32 cellular contexts compared by ENCODE assay signal in the genomic region with DNA sequence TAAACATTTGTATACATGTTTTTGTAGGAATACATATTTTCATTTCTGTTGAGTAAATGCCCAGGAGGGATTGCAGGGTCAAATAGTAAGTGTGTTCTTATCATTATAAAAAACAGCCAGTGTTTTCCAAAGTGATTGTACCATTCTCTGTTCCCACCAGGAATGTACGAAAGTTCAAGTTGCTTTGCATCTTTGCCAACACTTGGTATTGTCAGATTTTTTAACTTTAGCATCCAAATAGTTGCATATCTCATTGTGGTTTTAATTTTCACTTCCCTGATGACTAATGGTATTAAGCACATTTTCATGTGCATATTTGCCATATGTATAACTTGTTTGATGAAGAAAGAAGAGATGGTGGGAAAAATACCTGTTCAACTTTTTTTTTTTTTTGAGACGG.
"Had no signal": no experiment of that assay in that cellular context is flagged by ENCODE, and none has a peak within 500 bp of the region (broad histone marks: within the 10 kb centered on the region; RNA-seq: fewer than 3 reads in every experiment).

No MANE protein-coding gene starts in this region.

- H3K27ac ChIP-seq: adrenal gland, cardiac muscle cell, VCaP had no signal

- ATAC-seq: activated CD8-positive, alpha-beta T cell treated with anti-CD3 and anti-CD28 coated beads for 36 hours; activated naive CD4-positive, alpha-beta T cell treated with anti-CD3 and anti-CD28 coated beads, Interleukin-2, amount 50 U/mL, for 72 hours; activated T-cell treated with anti-CD3 and anti-CD28 coated beads, Interleukin-2, amount 50 U/mL, for 4 hours; activated T-cell treated with anti-CD3 and anti-CD28 coated beads, Interleukin-2, amount 50 U/mL, for 72 hours; activated T-helper 17 cell treated with anti-CD3 and anti-CD28 coated beads, Interleukin-2, amount 50 U/mL, for 72 hours had no signal

- H3K4me3 ChIP-seq: adrenal gland, cardiac muscle cell had no signal

- H3K27me3 ChIP-seq: adrenal gland had no signal

- H3K36me3 ChIP-seq: adrenal gland, cardiac muscle cell had no signal

- FAIRE-seq: bronchial epithelial cell, TTC549 had no signal

- H3K9me3 ChIP-seq: adrenal gland had no signal

- DNase-seq: activated B cell treated with CpG ODN at 0.5 μM for 24 hours; activated CD4-positive, alpha-beta memory T cell treated with anti-CD3 and anti-CD28 coated beads for 36 hours; activated CD4-positive, alpha-beta T cell treated with anti-CD3 and anti-CD28 coated beads for 4 hours; activated CD4-positive, alpha-beta T cell treated with anti-CD3 and anti-CD28 coated beads, Interleukin-2, amount 10 ng/mL, durations not matched to agents 24 days and 14 days; activated CD4-positive, alpha-beta T cell treated with anti-CD3 and anti-CD28 coated beads, Interleukin-2, amount 50 U/mL, for 1 hour; activated CD4-positive, alpha-beta T cell treated with anti-CD3 and anti-CD28 coated beads, Interleukin-2, amount 50 U/mL, for 4 hours; activated CD4-positive, CD25-positive, alpha-beta regulatory T cell treated with anti-CD3 and anti-CD28 coated beads, Interleukin-2, amount 50 U/mL, for 72 hours; activated CD8-positive, alpha-beta memory T cell treated with anti-CD3 and anti-CD28 coated beads, Interleukin-2, amount 50 U/mL, for 4 hours; activated CD8-positive, alpha-beta T cell treated with anti-CD3 and anti-CD28 coated beads for 36 hours; activated effector memory CD4-positive, alpha-beta T cell treated with anti-CD3 and anti-CD28 coated beads, Interleukin-2, amount 50 U/mL, for 16 hours; activated gamma-delta T cell treated with Interleukin-2 at 50 U/mL for 16 hours; activated naive CD4-positive, alpha-beta T cell; activated naive CD4-positive, alpha-beta T cell treated with anti-CD3 and anti-CD28 coated beads for 36 hours; activated naive CD4-positive, alpha-beta T cell treated with anti-CD3 and anti-CD28 coated beads, Interleukin-2, amount 50 U/mL, for 16 hours; activated naive CD8-positive, alpha-beta T cell treated with anti-CD3 and anti-CD28 coated beads for 36 hours; activated T-cell treated with anti-CD3 and anti-CD28 coated beads for 4 hours; activated T-cell treated with anti-CD3 and anti-CD28 coated beads, Interleukin-2, amount 50 U/mL, for 1 hour; activated T-cell treated with anti-CD3 and anti-CD28 coated beads, Interleukin-2, amount 50 U/mL, for 4 hours; activated T-cell treated with anti-CD3 and anti-CD28 coated beads, Interleukin-2, amount 50 U/mL, for 72 hours; adrenal gland; amniotic stem cell; aorta; caudate nucleus; T-helper 1 cell; T-helper 2 cell; T-helper 9 cell had no signal
